ENCODE assay signal across 20 cellular contexts in genomic region chr4:131450572-131451209, GRCh38.
DNase-seq lines count a peak whose midpoint lies in the region; ATAC-seq, FAIRE-seq and TF ChIP-seq lines count a peak whose summit lies in the region.
"Had no signal": no experiment of that assay in that cellular context is flagged by ENCODE, and none has a peak within 500 bp of the region (broad histone marks: within the 10 kb centered on the region; RNA-seq: fewer than 3 reads in every experiment).

No MANE protein-coding gene starts in this region.

- no peak overlapping the region for H4K5ac ChIP-seq in H9 (ENCODE audit: insufficient read length, low read depth, low read length)

- H2BK120ac ChIP-seq in H9 (ENCODE audit: low read depth, low read length, poor library complexity, severe bottlenecking): no peak overlapping the region

- POLR2A ChIA-PET in A549 (lab: Yijun Ruan, JAX): no interaction called here
- POLR2A ChIA-PET in SK-N-SH (lab: Yijun Ruan, JAX): no interaction called here
- POLR2A ChIA-PET in T-cell (lab: Charles Lee): interaction anchor here in 1 of 2 donors (0.6 kb wide), 1 partner anchor 12 kb away, joined by 4 read pairs; no protein-coding TSS in a partner anchor

- no peak overlapping the region for H2BK15ac ChIP-seq in H9 (ENCODE audit: low read depth, low read length)

- H3K4me3 Mint-ChIP-seq in H9: no peak overlapping the region
- H3K4me3 Mint-ChIP-seq in T-helper 2 cell treated with Interferon-gamma antibody and Interleukin-4, amounts not matched to agents 5 μg/mL and 100 μg/mL, for 36 hours: no peak overlapping the region
- H3K4me3 Mint-ChIP-seq in T-cell: no peak overlapping the region

- H3K14ac ChIP-seq in H9 (ENCODE audit: insufficient read depth, low read length): no peak overlapping the region

- no peak overlapping the region for H2BK20ac ChIP-seq in H9 (ENCODE audit: low read depth, low read length, poor library complexity, severe bottlenecking)

- H3K79me2 ChIP-seq in Karpas-422 (ENCODE audit: low read length) (no peaks in the 10 kb centered on the region), SK-N-SH (ENCODE audit: insufficient read depth) (no peaks in the 10 kb centered on the region), H9 (ENCODE audit: insufficient read depth, low read length) (no peaks in the 10 kb centered on the region)

- H3K9me3 ChIP-seq in A549 (no peaks in the 10 kb centered on the region), Karpas-422 (ENCODE audit: low read length) (peaks cover 3% of the 10 kb centered on the region; the same call in 1 of the 2 replicates), SK-N-SH (no peaks in the 10 kb centered on the region), H9 (ENCODE audit: control insufficient read depth, low read depth, low read length) (no peaks in the 10 kb centered on the region)

- H3K9me2 ChIP-seq in Karpas-422 (replicated peaks; ENCODE audit: insufficient read depth, low read length) (no peaks in the 10 kb centered on the region), SK-N-SH (no peaks in the 10 kb centered on the region)

- no peak overlapping the region for H3T11ph ChIP-seq in H9 (ENCODE audit: low read length)

- H4K20me1 ChIP-seq in Karpas-422 (ENCODE audit: insufficient read depth, low read depth, low read length): no peaks in the 10 kb centered on the region
- no peaks in the 10 kb centered on the region for H4K20me1 ChIP-seq in SK-N-SH (ENCODE audit: insufficient read depth)
- H4K20me1 ChIP-seq in H9 (ENCODE audit: control insufficient read depth, insufficient read depth, insufficient read length): no peaks in the 10 kb centered on the region

- no peak overlapping the region for H2BK5ac ChIP-seq in H9 (ENCODE audit: insufficient read length, low read length)

- TF ChIP-seq CTCF in A549 (IDR thresholded peaks at IDR 0.05): no peak
- no peak for TF ChIP-seq CTCF in SK-N-SH (IDR thresholded peaks at IDR 0.05)
- TF ChIP-seq CTCF in H9 (conservative IDR thresholded peaks at IDR 0.05): no peak

- H3K4ac ChIP-seq in H9 (ENCODE audit: low read depth, low read length): no peak overlapping the region

- H2AK5ac ChIP-seq in H9 (ENCODE audit: insufficient read length, low read length): no peak overlapping the region

- H3K27me3 ChIP-seq in Karpas-422 (ENCODE audit: low read length) (no peaks in the 10 kb centered on the region), SK-N-SH (ENCODE audit: insufficient read depth) (no peaks in the 10 kb centered on the region), H9 (ENCODE audit: insufficient read depth, low read length) (no peaks in the 10 kb centered on the region)

- no peaks in the 10 kb centered on the region for H3K79me1 ChIP-seq in H9 (ENCODE audit: insufficient read depth, low read depth, low read length, poor library complexity, severe bottlenecking)

- H3K4me2 ChIP-seq in A549 (peak overlapping the region; percentile 42), Karpas-422 (ENCODE audit: low read depth, low read length, poor library complexity, severe bottlenecking) (peak overlapping the region; percentile 23), SK-N-SH (peak overlapping the region; percentile 8; the same call in 1 of the 2 replicates), H9 (ENCODE audit: insufficient read depth, insufficient read length, low read length) (no peak overlapping the region)

- H3K9ac ChIP-seq in Karpas-422 (ENCODE audit: low read length) (no peak overlapping the region; the same call in 1 of the 2 replicates), SK-N-SH (no peak overlapping the region), H9 (ENCODE audit: extremely low read depth, insufficient read length, low read length) (no peak overlapping the region)

- TF ChIP-seq RAD21 in A549 (conservative IDR thresholded peaks at IDR 0.05 in 1 of 2, IDR thresholded peaks at IDR 0.05 in 1 of 2) (no peak), SK-N-SH (IDR thresholded peaks at IDR 0.05; ENCODE audit: low read length) (no peak)

- H3K18ac ChIP-seq in H9 (ENCODE audit: insufficient read length, low read depth, low read length): no peak overlapping the region

- TF ChIP-seq POLR2A in A549 (IDR thresholded peaks at IDR 0.05; ENCODE audit: low read length): no peak

- H3K36me3 ChIP-seq in Karpas-422 (ENCODE audit: insufficient read depth, low read length) (no peaks in the 10 kb centered on the region), SK-N-SH (replicated peaks in 1 of 2; ENCODE audit: control insufficient read depth in 1 of 2, insufficient read depth in 2 of 2, low read length in 1 of 2) (no peaks in the 10 kb centered on the region)

- ATAC-seq in A549 (no peak), GM18867 (IDR thresholded peaks at IDR 0.05; ENCODE audit: unreplicated experiment) (peak; percentile 68), GM21576 (IDR thresholded peaks at IDR 0.05; ENCODE audit: unreplicated experiment) (no peak), T-cell (replicated peaks in 1 of 4) (no peak)
- ATAC-seq: Right ventricle myocardium inferior had no signal

- H3K4me1 Mint-ChIP-seq in H9 (no peaks in the 10 kb centered on the region), T-cell (no peaks in the 10 kb centered on the region)
- H3K4me1 Mint-ChIP-seq in T-helper 2 cell treated with Interferon-gamma antibody and Interleukin-4, amounts not matched to agents 5 μg/mL and 100 μg/mL, for 36 hours (ENCODE audit: low read depth): no peaks in the 10 kb centered on the region

- DNase-seq in A549 (ENCODE audit: low read depth in 1 of 2, low spot score in 1 of 2): no peak
- DNase-seq in Karpas-422: no peak
- DNase-seq in SK-N-SH: no peak
- no peak for DNase-seq in H9
- no peak for DNase-seq in T-helper 2 cell treated with Interferon-gamma antibody and Interleukin-4, amounts not matched to agents 5 μg/mL and 100 μg/mL, for 36 hours (ENCODE audit: low spot score)
- DNase-seq in T-cell: no peak
- DNase-seq: EL; NCI-H1105; NCI-H2029 treated with DMSO at 0.1 percent for 48 hours; NCI-H226; NCI-H510A treated with DMSO at 0.1 percent for 48 hours; NCI-H748 treated with DMSO at 0.1 percent for 48 hours; NK-92 treated with Interleukin-12 subunit alpha and Interleukin-12 subunit beta, amount 100 ng/mL, for 24 hours had no signal

- H3K27ac Mint-ChIP-seq in H9 (no peak overlapping the region), T-cell (no peak overlapping the region)
- no peak overlapping the region for H3K27ac Mint-ChIP-seq in T-helper 2 cell treated with Interferon-gamma antibody and Interleukin-4, amounts not matched to agents 5 μg/mL and 100 μg/mL, for 36 hours

- H3K36me3 Mint-ChIP-seq in H9 (ENCODE audit: insufficient read depth in 1 of 3, low read depth in 3 of 3): peaks cover 0 to 6% (median 5%) of the 10 kb centered on the region in 3 experiments; a peak in 6 of 7 replicates
- no peaks in the 10 kb centered on the region for H3K36me3 Mint-ChIP-seq in T-helper 2 cell treated with Interferon-gamma antibody and Interleukin-4, amounts not matched to agents 5 μg/mL and 100 μg/mL, for 36 hours (ENCODE audit: low read depth)
- H3K36me3 Mint-ChIP-seq in T-cell: no peaks in the 10 kb centered on the region

- H4K91ac ChIP-seq in H9 (ENCODE audit: insufficient read length, low read depth, low read length): no peak overlapping the region

- TF ChIP-seq EP300 in A549 (IDR thresholded peaks at IDR 0.05) (no peak), SK-N-SH (IDR thresholded peaks at IDR 0.05; ENCODE audit: borderline replicate concordance in 1 of 2, low read depth in 1 of 2, low read length in 1 of 2) (no peak)

- WGBS in A549 (ENCODE audit: missing lambda C conversion rate): 35% methylated on average over 1 of the region's 1 CpG
- 11% methylated on average over 1 of the region's 1 CpG for WGBS in SK-N-SH (ENCODE audit: low lambda C conversion rate)
- WGBS in H9 (ENCODE audit: extremely low coverage, insufficient read length, low lambda C conversion rate): no CpG with 5 or more reads among the region's 1 CpG

- FAIRE-seq in A549 (lab: Jason Lieb, UNC): no peak
- FAIRE-seq: GM12892, H1 had no signal

- no peaks in the 10 kb centered on the region for H3K4me1 ChIP-seq in A549
- H3K4me1 ChIP-seq in Karpas-422 (ENCODE audit: low read length): no peaks in the 10 kb centered on the region; the same call in 1 of the 2 replicates
- no peaks in the 10 kb centered on the region; a peak in 1 of 4 replicates for H3K4me1 ChIP-seq in SK-N-SH (ENCODE audit: control insufficient read depth in 1 of 2, insufficient read depth in 2 of 2, low read depth in 1 of 2, low read length in 1 of 2)
- H3K4me1 ChIP-seq in H9 (ENCODE audit: insufficient read depth, low read length): no peaks in the 10 kb centered on the region

- H4K8ac ChIP-seq in H9 (replicated peaks; ENCODE audit: insufficient read length, low read depth, low read length): no peak overlapping the region

- H3K4me3 ChIP-seq in A549: no peak overlapping the region
- peak overlapping the region; percentile 3; the same call in 1 of the 2 replicates for H3K4me3 ChIP-seq in Karpas-422 (ENCODE audit: low read length)
- peak overlapping the region; percentile 17 to 19; a peak in 1 of 4 replicates for H3K4me3 ChIP-seq in SK-N-SH (ENCODE audit: low read depth in 2 of 2, low read length in 1 of 2)

- no peak overlapping the region for H3K56ac ChIP-seq in H9 (ENCODE audit: insufficient read length, low read depth, low read length)

- CTCF ChIA-PET in A549 (lab: Yijun Ruan, JAX) (no interaction called here), SK-N-SH (lab: Yijun Ruan, JAX) (no interaction called here), T-cell (lab: Charles Lee) (no interaction called here)

- H3K23ac ChIP-seq in H9 (ENCODE audit: insufficient read length, low read depth, low read length): no peak overlapping the region

- H3K27me3 Mint-ChIP-seq in H9 (ENCODE audit: low read depth) (no peaks in the 10 kb centered on the region), T-cell (no peaks in the 10 kb centered on the region)
- no peaks in the 10 kb centered on the region for H3K27me3 Mint-ChIP-seq in T-helper 2 cell treated with Interferon-gamma antibody and Interleukin-4, amounts not matched to agents 5 μg/mL and 100 μg/mL, for 36 hours (ENCODE audit: low read depth)

- H3K27ac ChIP-seq in A549 (no peak overlapping the region), Karpas-422 (ENCODE audit: low read length) (no peak overlapping the region), SK-N-SH (ENCODE audit: low read depth in 2 of 2, low read length in 1 of 2) (no peak overlapping the region), H9 (ENCODE audit: insufficient read length, low read depth, low read length) (no peak overlapping the region)
- H3K27ac ChIP-seq: 22Rv1, C4-2B had no signal

- H3F3A ChIP-seq in SK-N-SH (replicated peaks; ENCODE audit: insufficient read depth): no peaks in the 10 kb centered on the region

- no peak overlapping the region for H2BK12ac ChIP-seq in H9 (ENCODE audit: insufficient read length, low read depth, low read length)

- H3K9me3 Mint-ChIP-seq in H9 (peaks cover 4 to 7% of the 10 kb centered on the region in 2 experiments; a peak in 4 of 5 replicates), T-cell (peaks cover 2 to 12% (median 4%) of the 10 kb centered on the region in 3 donors)
- peaks cover 7% of the 10 kb centered on the region for H3K9me3 Mint-ChIP-seq in T-helper 2 cell treated with Interferon-gamma antibody and Interleukin-4, amounts not matched to agents 5 μg/mL and 100 μg/mL, for 36 hours

- H3K23me2 ChIP-seq in H9 (ENCODE audit: insufficient read length, low read depth, low read length, poor library complexity, severe bottlenecking): no peaks in the 10 kb centered on the region

- H2AFZ ChIP-seq in Karpas-422 (ENCODE audit: low read length) (peak overlapping the region; percentile 15; the same call in 1 of the 2 replicates), SK-N-SH (ENCODE audit: low read depth) (no peak overlapping the region), H9 (ENCODE audit: low read length) (no peak overlapping the region)
